8 cellular contexts compared by ENCODE assay signal in genomic region chr3:414063-414462, GRCh38.
DNase-seq lines count a peak whose midpoint lies in the region; ATAC-seq and TF ChIP-seq lines count a peak whose summit lies in the region.
"Had no signal": no experiment of that assay in that cellular context is flagged by ENCODE, and none has a peak within 500 bp of the region (broad histone marks: within the 10 kb centered on the region; RNA-seq: fewer than 3 reads in every experiment).

No MANE protein-coding gene starts in this region.

- H3K27me3 ChIP-seq in spleen (replicated peaks in 1 of 7): peaks cover 0 to 8% (median 0%) of the 10 kb centered on the region in 7 donors

- peak; percentile 55 for ATAC-seq in HG03520 (IDR thresholded peaks at IDR 0.05; ENCODE audit: unreplicated experiment)

- H3K4me3 ChIP-seq in WI38 (ENCODE audit: low read depth, low read length): no peak overlapping the region
- no peak overlapping the region for H3K4me3 ChIP-seq in spleen

- no peaks in the 10 kb centered on the region for H3K4me1 ChIP-seq in spleen

- no peak overlapping the region for H3K27ac ChIP-seq in spleen

- in situ Hi-C loops in GM13976 (cut with MboI; ENCODE audit: low sequenced_read_pairs, unreplicated experiment): no loop called here

- H3K36me3 ChIP-seq in spleen: no peaks in the 10 kb centered on the region

- intact Hi-C loops in spleen (cut with DNase I; ENCODE audit: low total_unique reads): no loop called here

- DNase-seq in GM13976 (ENCODE audit: low spot score): peak; percentile 3
- peak; percentile 10 for DNase-seq in myocyte (ENCODE audit: low read depth)
- no peak for DNase-seq in spleen
- DNase-seq in stimulated activated CD4-positive, alpha-beta T cell treated with anti-CD3 and anti-CD28 coated beads, Interleukin-12 subunit alpha, Interleukin-12 subunit beta, amount 100 ng/mL, for 4 hours: no peak
- DNase-seq in stimulated activated CD4-positive, alpha-beta T cell treated with anti-CD3 and anti-CD28 coated beads, Interleukin-4, amount 100 ng/mL, for 1 hour: no peak
- DNase-seq: activated T-cell treated with anti-CD3 and anti-CD28 coated beads for 4 hours had no signal

- H3K9me3 ChIP-seq in spleen: no peaks in the 10 kb centered on the region

- TF ChIP-seq POLR2A in spleen (IDR thresholded peaks at IDR 0.05): no peak

- no peak for TF ChIP-seq CTCF in GM13976 (IDR thresholded peaks at IDR 0.05; ENCODE audit: borderline replicate concordance, control extremely low read depth, extremely low read depth, insufficient read depth, missing control alignments)
- peak; percentile 8; the same call in 1 of the 2 replicates for TF ChIP-seq CTCF in WI38 (IDR thresholded peaks at IDR 0.05; ENCODE audit: low read depth, low read length)
- peak in 3 of 11 experiments; percentile 15 to 24 (median 22) for TF ChIP-seq CTCF in spleen (IDR thresholded peaks at IDR 0.05 in 8 of 11, conservative IDR thresholded peaks at IDR 0.05 in 3 of 11)

Comparison
In these comparisons a context has a peak if more than half of its experiments do, and no peak if none do; other contexts are left out.
1. DNase-seq: peak in GM13976 (single experiment) and myocyte (single experiment); none in spleen (single experiment), stimulated activated CD4-positive, alpha-beta T cell treated with anti-CD3 and anti-CD28 coated beads, Interleukin-12 subunit alpha, Interleukin-12 subunit beta, amount 100 ng/mL, for 4 hours (single experiment) and stimulated activated CD4-positive, alpha-beta T cell treated with anti-CD3 and anti-CD28 coated beads, Interleukin-4, amount 100 ng/mL, for 1 hour (single experiment).